ENCODE assay signal across 10 cellular contexts in the genomic region with DNA sequence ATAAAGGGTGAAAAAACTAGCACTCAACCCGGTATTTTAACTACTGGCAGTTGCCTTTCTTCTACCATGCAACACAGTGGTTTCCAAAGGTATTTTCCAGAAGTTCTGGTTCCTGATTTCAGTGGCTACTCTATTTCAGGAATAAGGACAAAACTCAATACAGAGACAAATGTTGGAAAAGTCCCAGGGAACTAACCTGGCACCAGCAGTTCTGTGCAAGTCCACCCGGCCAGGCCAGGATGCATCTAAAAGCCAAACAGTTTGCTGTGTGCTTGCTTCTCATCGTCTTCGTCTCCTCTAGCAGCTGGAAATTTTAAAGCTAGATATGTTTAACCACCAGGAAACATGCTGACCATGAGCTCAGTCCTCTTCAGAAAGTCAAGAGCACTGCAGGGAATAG. TPM values are rescaled to one million over a fixed set of nuclear protein-coding genes. Genes with fewer than 3 reads are reported as not detected.
DNase-seq lines count a peak whose midpoint lies in the region; ATAC-seq, FAIRE-seq and TF ChIP-seq lines count a peak whose summit lies in the region.
"Had no signal": no experiment of that assay in that cellular context is flagged by ENCODE, and none has a peak within 500 bp of the region (broad histone marks: within the 10 kb centered on the region; RNA-seq: fewer than 3 reads in every experiment).

No MANE protein-coding gene starts in this region.

- H3K27ac ChIP-seq in ascending aorta (peak overlapping the region; percentile 42 to 51), transverse colon (peak overlapping the region; percentile 54 to 70 (median 60))

- H3K4me1 ChIP-seq in ascending aorta (peaks cover 0 to 17% of the 10 kb centered on the region in 2 donors), transverse colon (peaks cover 18 to 74% (median 38%) of the 10 kb centered on the region in 4 donors)

- no peak for DNase-seq in activated naive CD4-positive, alpha-beta T cell treated with anti-CD3 and anti-CD28 coated beads for 36 hours
- DNase-seq in activated naive CD4-positive, alpha-beta T cell treated with Interleukin-2 at 50 U/mL for 16 hours, result no peak
- no peak for DNase-seq in ascending aorta (ENCODE audit: low spot score in 2 of 2)
- peak; percentile 40 for DNase-seq in medulla oblongata (ENCODE audit: extremely low spot score)
- DNase-seq in transverse colon, result no peak
- DNase-seq in urothelium cell line (ENCODE audit: low spot score), result no peak
- DNase-seq: NCI-H2081 treated with DMSO at 0.1 percent for 48 hours had no signal

- H3K4me3 ChIP-seq in ascending aorta (no peak overlapping the region), transverse colon (no peak overlapping the region)

- in situ Hi-C loops in transverse colon (cut with MboI; ENCODE audit: low pct_ligation_motif_present in 1 of 4, low pct_unique_long_range_greater_than_20kb in 1 of 4, low sequenced_read_pairs in 3 of 4), result no loop called here

- 56 to 78% methylated on average over 4 of the region's 4 CpGs for WGBS in transverse colon (ENCODE audit: low coverage in 1 of 2), 2 donors

- no peaks in the 10 kb centered on the region for H3K36me3 ChIP-seq in ascending aorta
- H3K36me3 ChIP-seq in transverse colon, result no peaks in the 10 kb centered on the region

- no peak for TF ChIP-seq POLR2A in transverse colon (IDR thresholded peaks at IDR 0.05)

- H3K27ac Mint-ChIP-seq in activated naive CD4-positive, alpha-beta T cell treated with anti-CD3 and anti-CD28 coated beads for 36 hours, result peak overlapping the region; percentile 95

- peaks cover 96% of the 10 kb centered on the region for H3K4me1 Mint-ChIP-seq in activated naive CD4-positive, alpha-beta T cell treated with anti-CD3 and anti-CD28 coated beads for 36 hours (ENCODE audit: low read depth)

- no peak for TF ChIP-seq EP300 in transverse colon (IDR thresholded peaks at IDR 0.05; ENCODE audit: low read depth)

- H3K9me3 ChIP-seq in ascending aorta (no peaks in the 10 kb centered on the region), transverse colon (no peaks in the 10 kb centered on the region)

- H3K36me3 Mint-ChIP-seq in activated naive CD4-positive, alpha-beta T cell treated with anti-CD3 and anti-CD28 coated beads for 36 hours (ENCODE audit: low read depth), result peaks cover 16% of the 10 kb centered on the region

- H3K27me3 Mint-ChIP-seq in activated naive CD4-positive, alpha-beta T cell treated with anti-CD3 and anti-CD28 coated beads for 36 hours (ENCODE audit: low read depth), result no peaks in the 10 kb centered on the region

- H3K27me3 ChIP-seq in ascending aorta (no peaks in the 10 kb centered on the region), transverse colon (no peaks in the 10 kb centered on the region)

- H3K4me3 Mint-ChIP-seq in activated naive CD4-positive, alpha-beta T cell treated with anti-CD3 and anti-CD28 coated beads for 36 hours, result peak overlapping the region; percentile 71

- CTCF ChIA-PET in activated naive CD4-positive, alpha-beta T cell treated with anti-CD3 and anti-CD28 coated beads for 36 hours (lab: Charles Lee), result interaction anchor here (0.7 to 1.3 kb wide), 4 partner anchors 37 to 174 kb away, joined by 3 to 5 read pairs (median 3); no protein-coding TSS in a partner anchor

- ATAC-seq in HG03196 (IDR thresholded peaks at IDR 0.05; ENCODE audit: unreplicated experiment) (no peak), HG02763 (IDR thresholded peaks at IDR 0.05; ENCODE audit: unreplicated experiment) (no peak)

- intact Hi-C loops in activated naive CD4-positive, alpha-beta T cell treated with anti-CD3 and anti-CD28 coated beads for 36 hours (cut with micrococcal nuclease), result loop anchor here (1.0 to 5.0 kb wide), 5 partner anchors 14 to 512 kb away; no protein-coding TSS in a partner anchor
- intact Hi-C loops in ascending aorta (cut with DNase I), result no loop called here
- intact Hi-C loops in transverse colon (cut with DNase I; ENCODE audit: low total_unique reads), result loop anchor here (2.0 kb wide), 1 partner anchor 45 kb away; no protein-coding TSS in a partner anchor

- no peak for FAIRE-seq in urothelium cell line (lab: Jason Lieb, UNC)
- FAIRE-seq: TTC549 had no signal

- no peak for TF ChIP-seq CTCF in ascending aorta (IDR thresholded peaks at IDR 0.05)
- no peak for TF ChIP-seq CTCF in transverse colon (IDR thresholded peaks at IDR 0.05)

- no peaks in the 10 kb centered on the region for H3K9me3 Mint-ChIP-seq in activated naive CD4-positive, alpha-beta T cell treated with anti-CD3 and anti-CD28 coated beads for 36 hours

RNA-seq across cellular contexts. Expression of a gene that starts 52.5 kb away (rescaled TPM):
- 10 to 100 TPM; 30.9 to 32.1 TPM for total RNA-seq in activated naive CD4-positive, alpha-beta T cell treated with anti-CD3 and anti-CD28 coated beads for 36 hours
- total RNA-seq in ascending aorta, result 65.1 TPM
- 10 to 100 TPM; 19.1 to 48.9 (median 38.3) TPM for total RNA-seq in transverse colon
